In genomic region chr2:1742680-1743395, GRCh38 we compare ENCODE assay signal across 8 cellular contexts. TPM values are rescaled to one million over a fixed set of nuclear protein-coding genes. Genes with fewer than 3 reads are reported as not detected.
DNase-seq lines count a peak whose midpoint lies in the region; ATAC-seq and TF ChIP-seq lines count a peak whose summit lies in the region.

No MANE protein-coding gene starts in this region.

- H3K27ac ChIP-seq in SJCRH30, result peak overlapping the region; percentile 93
- H3K27ac ChIP-seq in dorsolateral prefrontal cortex, result peak overlapping the region in 25 of 59 donors; percentile 9 to 80 (median 64)

- H3K4me3 ChIP-seq in SJCRH30 (peak overlapping the region; percentile 96), dorsolateral prefrontal cortex (peak overlapping the region; percentile 34 to 76 (median 60))

- ATAC-seq in left colon, result peak; percentile 69
- ATAC-seq in GM18907 (IDR thresholded peaks at IDR 0.05; ENCODE audit: unreplicated experiment), result no peak
- no peak for ATAC-seq in GM18858 (IDR thresholded peaks at IDR 0.05; ENCODE audit: unreplicated experiment)

- DNase-seq in EL (peak; percentile 90), SJCRH30 (peak; percentile 79 to 83), dorsolateral prefrontal cortex (peak in 8 of 10 donors; percentile 46 to 81 (median 68)), left colon (peak; percentile 59 to 73), D341Med (ENCODE audit: low spot score) (no peak)
- DNase-seq in stimulated activated CD4-positive, alpha-beta T cell treated with anti-CD3 and anti-CD28 coated beads, Interleukin-4, amount 100 ng/mL, for 1 hour, result peak; percentile 13

- H3K9me3 ChIP-seq in SJCRH30 (replicated peaks), result no peaks in the 10 kb centered on the region

- peak in 50 of 56 donors; percentile 12 to 64 (median 44) for TF ChIP-seq CTCF in dorsolateral prefrontal cortex (IDR thresholded peaks at IDR 0.05 in 54 of 56, conservative IDR thresholded peaks at IDR 0.05 in 2 of 56; ENCODE audit: low read depth in 1 of 56, partially characterized antibody in 56 of 56)

- intact Hi-C loops in dorsolateral prefrontal cortex (cut with DNase I) (loop anchor here in 1 of 2 donors (5.0 to 10.0 kb wide), 2 partner anchors 71 to 148 kb away; no protein-coding TSS in a partner anchor), left colon (cut with DNase I, micrococcal nuclease) (loop anchor here (10.0 kb wide), 2 partner anchors 68 to 148 kb away; no protein-coding TSS in a partner anchor)

- peaks cover 32% of the 10 kb centered on the region for H3K4me1 ChIP-seq in SJCRH30

- peaks cover 30% of the 10 kb centered on the region for H3K36me3 ChIP-seq in SJCRH30

- H3K27me3 ChIP-seq in SJCRH30 (no peaks in the 10 kb centered on the region), dorsolateral prefrontal cortex (peaks cover 0 to 53% (median 17%) of the 10 kb centered on the region in 45 donors)

RNA-seq across cellular contexts. Expression of gene PXDN, which starts 1.5 kb away (rescaled TPM):
- 312 and 322 TPM in 2 replicates for total RNA-seq in SJCRH30 (2014; rRNA removed; shearing (Covaris generic))
- total RNA-seq in dorsolateral prefrontal cortex (10 to 100 TPM in 91 of 120 experiments, 1 to 10 TPM in 29; 5.5 to 24.3 (median 12.2) TPM), left colon (10 to 100 TPM; 11.6 to 13.3 TPM)

Comparison
In these comparisons a context has a peak if more than half of its experiments do, and no peak if none do; other contexts are left out.
1. RNA of gene PXDN, which starts 1.5 kb away (total RNA-seq): 312 to 322 TPM in SJCRH30; 11.6 to 13.3 TPM in left colon and 5.5 to 24.3 TPM in dorsolateral prefrontal cortex; every median in the first group is over 10 times any median in the second.